In the genomic region with DNA sequence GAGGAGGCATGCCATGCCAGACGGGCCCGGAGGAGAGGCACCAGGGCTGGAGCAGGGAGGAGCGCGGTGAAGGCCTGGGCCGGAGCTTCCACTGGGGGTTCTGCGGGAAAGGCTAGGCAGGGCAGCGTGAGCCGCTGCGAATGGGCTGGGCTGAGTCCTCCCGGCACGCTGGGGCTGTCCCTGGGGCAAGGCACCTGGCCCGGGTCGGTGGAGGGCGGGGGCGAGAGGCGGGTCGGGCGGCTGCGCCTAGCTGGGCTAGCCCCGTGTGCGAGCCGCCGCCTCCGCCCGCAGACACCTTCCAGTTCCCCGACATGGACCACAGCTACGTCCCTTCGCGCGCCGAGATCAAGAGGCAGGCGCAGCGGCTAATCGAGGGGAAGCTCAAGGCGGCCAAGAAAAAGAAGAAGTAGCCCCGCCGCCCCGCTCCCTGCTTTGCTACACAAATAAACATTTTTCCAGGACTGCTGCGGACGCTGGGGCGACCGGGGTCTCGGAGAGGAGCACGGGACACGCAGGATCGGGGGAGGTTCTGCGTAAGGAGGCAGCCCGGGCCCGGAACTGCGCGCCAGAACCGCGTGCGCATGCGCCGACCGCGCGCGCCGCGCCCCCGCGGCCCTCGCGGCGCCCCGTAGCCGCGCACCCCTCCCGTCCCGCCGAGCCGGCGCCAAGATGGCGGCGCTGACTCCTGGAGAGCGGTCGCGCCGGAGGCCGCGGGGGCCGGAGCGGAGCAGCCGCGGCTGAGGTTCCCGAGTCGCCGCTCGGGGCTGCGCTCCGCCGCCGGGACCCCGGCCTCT, we compare ENCODE assay signal across 8 cellular contexts. TPM values are rescaled to one million over a fixed set of nuclear protein-coding genes. Genes with fewer than 3 reads are reported as not detected.
A peak's percentile ranks its signal among the peaks of the same experiment; 100 is the strongest.
DNase-seq lines count a peak whose midpoint lies in the region; ATAC-seq, FAIRE-seq and TF ChIP-seq lines count a peak whose summit lies in the region.

A gene with protein sequence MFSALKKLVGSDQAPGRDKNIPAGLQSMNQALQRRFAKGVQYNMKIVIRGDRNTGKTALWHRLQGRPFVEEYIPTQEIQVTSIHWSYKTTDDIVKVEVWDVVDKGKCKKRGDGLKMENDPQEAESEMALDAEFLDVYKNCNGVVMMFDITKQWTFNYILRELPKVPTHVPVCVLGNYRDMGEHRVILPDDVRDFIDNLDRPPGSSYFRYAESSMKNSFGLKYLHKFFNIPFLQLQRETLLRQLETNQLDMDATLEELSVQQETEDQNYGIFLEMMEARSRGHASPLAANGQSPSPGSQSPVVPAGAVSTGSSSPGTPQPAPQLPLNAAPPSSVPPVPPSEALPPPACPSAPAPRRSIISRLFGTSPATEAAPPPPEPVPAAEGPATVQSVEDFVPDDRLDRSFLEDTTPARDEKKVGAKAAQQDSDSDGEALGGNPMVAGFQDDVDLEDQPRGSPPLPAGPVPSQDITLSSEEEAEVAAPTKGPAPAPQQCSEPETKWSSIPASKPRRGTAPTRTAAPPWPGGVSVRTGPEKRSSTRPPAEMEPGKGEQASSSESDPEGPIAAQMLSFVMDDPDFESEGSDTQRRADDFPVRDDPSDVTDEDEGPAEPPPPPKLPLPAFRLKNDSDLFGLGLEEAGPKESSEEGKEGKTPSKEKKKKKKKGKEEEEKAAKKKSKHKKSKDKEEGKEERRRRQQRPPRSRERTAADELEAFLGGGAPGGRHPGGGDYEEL (plus strand): TSS at position 668 of the 794 bp plus-strand sequence. CDS start 249 bp downstream, outside the sequence.

- H3K79me2 ChIP-seq in keratinocyte (ENCODE audit: control insufficient read depth, insufficient read depth, low read length): peaks cover 38% of the 10 kb centered on the region

- H3K27ac ChIP-seq in keratinocyte (ENCODE audit: control insufficient read depth, insufficient read depth, low read length): peak within 1 kb of the TSS; percentile 61

- TF ChIP-seq CTCF in keratinocyte (optimal IDR thresholded peaks at IDR 0.05 in 1 of 3, IDR thresholded peaks at IDR 0.05 in 1 of 3, conservative IDR thresholded peaks at IDR 0.05 in 1 of 3; ENCODE audit: extremely low read depth in 1 of 3, insufficient read depth in 2 of 3, low read length in 3 of 3): no peak

- H3K4me1 Mint-ChIP-seq in central memory CD8-positive, alpha-beta T cell: peaks cover 30% of the 10 kb centered on the region

- dilution Hi-C loops in keratinocyte (cut with MboI; ENCODE audit: extremely low pct_ligation_motif_present, low sequenced_read_pairs): loop anchor here (25.0 kb wide), 1 partner anchor 130 kb away; a partner anchor contains a TSS

- H3K36me3 Mint-ChIP-seq in central memory CD8-positive, alpha-beta T cell (ENCODE audit: insufficient read depth): peaks cover 21% of the 10 kb centered on the region

- H3K36me3 ChIP-seq in keratinocyte (ENCODE audit: control insufficient read depth in 2 of 2, extremely low read depth in 1 of 2, insufficient read depth in 2 of 2, low read length in 2 of 2): peaks cover 1 to 11% of the 10 kb centered on the region in 2 experiments

- no peak for FAIRE-seq in keratinocyte (lab: Jason Lieb, UNC)

- H3K4me3 ChIP-seq in keratinocyte (ENCODE audit: control insufficient read depth in 2 of 3, extremely low read depth in 1 of 3, insufficient read depth in 2 of 3, low read depth in 1 of 3, low read length in 3 of 3): peak within 1 kb of the TSS; percentile 61 to 88 (median 74)

- H4K20me1 ChIP-seq in keratinocyte (ENCODE audit: control insufficient read depth, extremely low read depth, insufficient read depth, low read length): no peaks in the 10 kb centered on the region

- H3K9ac ChIP-seq in keratinocyte (ENCODE audit: control insufficient read depth, extremely low read depth, insufficient read depth, low read length): peak within 1 kb of the TSS; percentile 82

- H3K4me1 ChIP-seq in keratinocyte (ENCODE audit: control insufficient read depth, extremely low read depth, insufficient read depth, low read length): peaks cover 15% of the 10 kb centered on the region

- peak within 1 kb of the TSS; percentile 86 for H3K4me3 Mint-ChIP-seq in central memory CD8-positive, alpha-beta T cell

- no peaks in the 10 kb centered on the region for H3K9me3 ChIP-seq in keratinocyte (ENCODE audit: control insufficient read depth, low read depth, low read length)

- peak within 1 kb of the TSS; percentile 88 for H3K27ac Mint-ChIP-seq in central memory CD8-positive, alpha-beta T cell (ENCODE audit: low read depth)

- no peaks in the 10 kb centered on the region for H3K9me1 ChIP-seq in keratinocyte (ENCODE audit: control insufficient read depth, extremely low read depth, insufficient read depth, low read length)

- H3K4me2 ChIP-seq in keratinocyte (ENCODE audit: control insufficient read depth, extremely low read depth, insufficient read depth, low read depth, low read length): peak within 1 kb of the TSS; percentile 84

- H2AFZ ChIP-seq in keratinocyte (ENCODE audit: control insufficient read depth, low read length): peak within 1 kb of the TSS; percentile 87

- no peaks in the 10 kb centered on the region for H3K27me3 ChIP-seq in keratinocyte (ENCODE audit: control insufficient read depth, extremely low read depth, insufficient read depth, low read length)

- no peaks in the 10 kb centered on the region for H3K9me3 Mint-ChIP-seq in central memory CD8-positive, alpha-beta T cell

- H3K27me3 Mint-ChIP-seq in central memory CD8-positive, alpha-beta T cell: no peaks in the 10 kb centered on the region

- peak; percentile 82 for ATAC-seq in HG02798 (IDR thresholded peaks at IDR 0.05; ENCODE audit: poor library complexity, unreplicated experiment)
- ATAC-seq in central memory CD8-positive, alpha-beta T cell (replicated peaks; ENCODE audit: extremely low read depth, poor library complexity, severe bottlenecking): peak; percentile 89

- peak; percentile 56 for DNase-seq in NCI-H2029 (lab: John Stamatoyannopoulos, UW)
- DNase-seq in NCI-H2029 treated with DMSO at 0.1 percent for 48 hours (lab: John Stamatoyannopoulos, UW): no peak
- peak; percentile 73 for DNase-seq in NCI-H2107 (lab: John Stamatoyannopoulos, UW)
- peak; percentile 51 to 68 (median 60) for DNase-seq in activated CD4-positive, CD25-positive, alpha-beta regulatory T cell (lab: John Stamatoyannopoulos, UW)
- DNase-seq in central memory CD8-positive, alpha-beta T cell (ENCODE audit: low spot score in 2 of 2): peak; percentile 72 to 76
- DNase-seq in keratinocyte (ENCODE audit: low read depth, low spot score): no peak
- peak; percentile 73 to 75 for DNase-seq in stimulated activated CD4-positive, alpha-beta T cell treated with anti-CD3 and anti-CD28 coated beads, Interleukin-15, amount 100 ng/mL, for 1 hour (ENCODE audit: low read depth in 1 of 2, low spot score in 1 of 2)

RNA-seq across cellular contexts. Expression of the gene that starts here (rescaled TPM):
- 46.3 to 51.1 TPM (median 51.0 TPM) in 3 replicates for polyA plus RNA-seq in keratinocyte
- 29.8 TPM for polyA plus RNA-seq in keratinocyte (2011; ENCODE audit: low read depth)
- polyA plus RNA-seq in keratinocyte (2011; cell fraction: cytosol; rRNA removed): 32.9 and 36.4 TPM in 2 replicates
- polyA plus RNA-seq in keratinocyte (2011; cell fraction: nucleus; rRNA removed): 39.7 and 50.3 TPM in 2 replicates
- polyA plus RNA-seq in keratinocyte (2012; ENCODE audit: low replicate concordance): 42.7 and 75.1 TPM in 2 replicates
- 56.1 to 73.9 TPM (median 56.6 TPM) in 3 replicates for polyA minus RNA-seq in keratinocyte
- 76.0 TPM for polyA minus RNA-seq in keratinocyte (2011; cell fraction: cytosol; rRNA and poly(A)+ RNA removed)
- 30.9 and 37.5 TPM in 2 replicates for polyA minus RNA-seq in keratinocyte (2011; cell fraction: nucleus; rRNA and poly(A)+ RNA removed)

Comparison
In these comparisons a context has a peak if more than half of its experiments do, and no peak if none do; other contexts are left out.
1. DNase-seq: peak in NCI-H2029 (single experiment), NCI-H2107 (single experiment), activated CD4-positive, CD25-positive, alpha-beta regulatory T cell (4 of 4), central memory CD8-positive, alpha-beta T cell (2 of 2) and stimulated activated CD4-positive, alpha-beta T cell treated with anti-CD3 and anti-CD28 coated beads, Interleukin-15, amount 100 ng/mL, for 1 hour (2 of 2); none in NCI-H2029 treated with DMSO at 0.1 percent for 48 hours (single experiment) and keratinocyte (single experiment).